Comparison of ENCODE assay signal across 8 cellular contexts in genomic region chr1:117368116-117369108, GRCh38. TPM values are rescaled to one million over a fixed set of nuclear protein-coding genes. Genes with fewer than 3 reads are reported as not detected.
A peak's percentile ranks its signal among the peaks of the same experiment; 100 is the strongest.
DNase-seq lines count a peak whose midpoint lies in the region; ATAC-seq and TF ChIP-seq lines count a peak whose summit lies in the region.

No MANE protein-coding gene starts in this region.

- H3K27ac Mint-ChIP-seq in naive thymus-derived CD8-positive, alpha-beta T cell = peak overlapping the region; percentile 79 to 96 (median 93)

- H3K4me3 Mint-ChIP-seq in naive thymus-derived CD8-positive, alpha-beta T cell = peak overlapping the region; percentile 90 to 98 (median 94)

- H3K4me1 Mint-ChIP-seq in naive thymus-derived CD8-positive, alpha-beta T cell = peaks cover 44 to 84% (median 67%) of the 10 kb centered on the region in 4 donors

- no peaks in the 10 kb centered on the region for H3K9me3 ChIP-seq in DND-41 (ENCODE audit: insufficient read depth, low read length, severe bottlenecking)
- no peaks in the 10 kb centered on the region for H3K9me3 ChIP-seq in effector memory CD4-positive, alpha-beta T cell (ENCODE audit: control insufficient read depth, low read length)

- peak overlapping the region; percentile 85 for H2AFZ ChIP-seq in DND-41 (ENCODE audit: low read depth, low read length)

- H3K36me3 Mint-ChIP-seq in naive thymus-derived CD8-positive, alpha-beta T cell = peaks cover 0 to 3% (median 0%) of the 10 kb centered on the region in 3 donors

- peak overlapping the region; percentile 97 for H3K4me2 ChIP-seq in DND-41 (ENCODE audit: insufficient read depth, low read length)

- H4K20me1 ChIP-seq in DND-41 (ENCODE audit: insufficient read depth, low read length) = peaks cover 13% of the 10 kb centered on the region; the same call in 1 of the 2 replicates

- H3K36me3 ChIP-seq in DND-41 (ENCODE audit: insufficient read depth, low read length) = no peaks in the 10 kb centered on the region
- H3K36me3 ChIP-seq in effector memory CD4-positive, alpha-beta T cell (ENCODE audit: control insufficient read depth, insufficient read depth, low read length) = no peaks in the 10 kb centered on the region

- peaks cover 65% of the 10 kb centered on the region for H3K79me2 ChIP-seq in DND-41 (ENCODE audit: insufficient read depth, low read length)

- H3K27me3 Mint-ChIP-seq in naive thymus-derived CD8-positive, alpha-beta T cell = no peaks in the 10 kb centered on the region

- H3K27ac ChIP-seq in DND-41 (ENCODE audit: low read length) = peak overlapping the region; percentile 87
- H3K27ac ChIP-seq in effector memory CD4-positive, alpha-beta T cell (ENCODE audit: insufficient read depth, low read length, poor library complexity, severe bottlenecking) = peak overlapping the region; percentile 85

- peak overlapping the region; percentile 35 to 79 for H3K4me3 ChIP-seq in DND-41 (ENCODE audit: low read depth in 1 of 2, low read length in 2 of 2)
- peak overlapping the region; percentile 83 for H3K4me3 ChIP-seq in effector memory CD4-positive, alpha-beta T cell (ENCODE audit: insufficient read depth, low read depth, low read length, poor library complexity, severe bottlenecking)

- peak overlapping the region; percentile 86 for H3K9ac ChIP-seq in DND-41 (ENCODE audit: low read depth, low read length)

- POLR2A ChIA-PET in naive thymus-derived CD8-positive, alpha-beta T cell (lab: Charles Lee) = interaction anchor here (1.2 to 1.8 kb wide), 3 partner anchors 10 to 40 kb away, joined by 3 to 22 read pairs (median 4); no protein-coding TSS in a partner anchor

- 0 out of 3 replicates have a peak, but pooled peaks have one; percentile 15 for ATAC-seq in DND-41 (ENCODE audit: insufficient read depth, low read depth)
- ATAC-seq in GM21515 (IDR thresholded peaks at IDR 0.05; ENCODE audit: unreplicated experiment) = peak; percentile 22
- ATAC-seq in naive thymus-derived CD8-positive, alpha-beta T cell = no peak
- no peak for ATAC-seq in GM21381 (IDR thresholded peaks at IDR 0.05; ENCODE audit: unreplicated experiment)

- no peaks in the 10 kb centered on the region for H3K27me3 ChIP-seq in DND-41 (ENCODE audit: insufficient read depth, low read length, poor library complexity)
- no peaks in the 10 kb centered on the region for H3K27me3 ChIP-seq in effector memory CD4-positive, alpha-beta T cell (replicated peaks; ENCODE audit: control insufficient read depth, insufficient read depth, low read length, poor library complexity, severe bottlenecking)

- TF ChIP-seq CTCF in DND-41 (IDR thresholded peaks at IDR 0.05; ENCODE audit: borderline replicate concordance, extremely low read depth, low read length, poor library complexity, severe bottlenecking) = no peak

- H3K9me3 Mint-ChIP-seq in naive thymus-derived CD8-positive, alpha-beta T cell = no peaks in the 10 kb centered on the region

- peaks cover 65% of the 10 kb centered on the region for H3K4me1 ChIP-seq in DND-41 (ENCODE audit: insufficient read depth, low read length)
- H3K4me1 ChIP-seq in effector memory CD4-positive, alpha-beta T cell (ENCODE audit: control insufficient read depth, insufficient read depth, low read length, poor library complexity, severe bottlenecking) = peaks cover 9% of the 10 kb centered on the region

- DNase-seq in DND-41 = peak; percentile 30
- DNase-seq in RKO (ENCODE audit: low spot score) = peak; percentile 80
- DNase-seq in effector memory CD4-positive, alpha-beta T cell = no peak
- no peak for DNase-seq in naive thymus-derived CD8-positive, alpha-beta T cell
- DNase-seq in SKM-1 treated with dmso at 0.1 percent for 144 hours (lab: John Stamatoyannopoulos, UW; ENCODE audit: unreplicated experiment) = no peak
- no peak for DNase-seq in GM03348 (ENCODE audit: low spot score)

RNA-seq across cellular contexts. Expression of gene MAN1A2, which starts 1.2 kb away (rescaled TPM):
- 10 to 100 TPM; 60.3 to 62.0 TPM for total RNA-seq in naive thymus-derived CD8-positive, alpha-beta T cell
- 10 to 100 TPM; 13.6 to 21.9 (median 21.6) TPM for polyA plus RNA-seq in naive thymus-derived CD8-positive, alpha-beta T cell

Comparison
In these comparisons a context has a peak if more than half of its experiments do, and no peak if none do; other contexts are left out.
1. ATAC-seq: peak in DND-41 (single experiment) and GM21515 (single experiment); none in naive thymus-derived CD8-positive, alpha-beta T cell (0 of 2) and GM21381 (single experiment).
2. DNase-seq: peak in DND-41 (single experiment) and RKO (single experiment); none in effector memory CD4-positive, alpha-beta T cell (0 of 3), naive thymus-derived CD8-positive, alpha-beta T cell (0 of 10), SKM-1 treated with dmso at 0.1 percent for 144 hours (single experiment) and GM03348 (single experiment).